Comparison of ENCODE assay signal across 20 cellular contexts in the genomic region with DNA sequence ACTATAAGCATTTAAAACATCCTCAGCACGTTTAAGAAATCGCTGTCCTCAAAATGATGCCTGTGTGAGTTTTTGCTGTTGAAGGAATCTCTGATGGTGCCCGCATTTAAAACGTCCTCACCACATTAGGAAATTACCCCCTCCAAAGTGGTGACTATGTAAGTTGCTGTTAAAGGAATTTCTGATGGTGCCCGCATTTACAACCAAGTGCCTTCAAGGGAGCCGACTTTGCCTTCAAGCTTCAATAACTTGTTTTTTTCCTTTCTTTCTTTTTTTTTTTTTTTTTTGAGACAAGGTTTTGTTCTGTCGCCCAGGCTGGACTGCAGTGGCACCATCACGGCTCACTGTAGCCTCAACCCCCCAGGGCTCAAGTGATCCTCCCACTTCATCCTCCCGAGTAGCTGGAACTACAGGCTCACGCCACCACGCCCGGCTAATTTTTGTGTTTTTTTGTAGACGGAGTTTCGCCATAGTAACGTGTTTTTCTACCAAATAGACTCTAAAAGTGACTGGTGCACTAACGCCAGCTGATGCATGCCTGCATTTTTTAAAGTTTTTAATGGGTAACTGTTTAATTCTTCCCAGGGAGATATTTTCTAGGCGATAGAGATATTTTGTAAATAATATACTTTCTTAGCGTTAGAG.
"Had no signal": no experiment of that assay in that cellular context is flagged by ENCODE, and none has a peak within 500 bp of the region (broad histone marks: within the 10 kb centered on the region; RNA-seq: fewer than 3 reads in every experiment).

No MANE protein-coding gene starts in this region.

- H3K4me3 Mint-ChIP-seq: immature natural killer cell; naive thymus-derived CD4-positive, alpha-beta T cell; nephron progenitor cell; type B pancreatic cell had no signal

- H3K27me3 Mint-ChIP-seq: naive thymus-derived CD4-positive, alpha-beta T cell had no signal

- H3K27me3 ChIP-seq: dorsolateral prefrontal cortex, left lung, right lobe of liver, stomach, thyroid gland had no signal

- DNase-seq: effector CD4-positive, alpha-beta T cell; hypothalamus; immature natural killer cell; islet precursor cell; left lung; mesendoderm; midbrain; naive thymus-derived CD4-positive, alpha-beta T cell; nephron progenitor cell; nucleus accumbens; right lobe of liver; small intestine; stimulated activated CD4-positive, alpha-beta T cell treated with anti-CD3 and anti-CD28 coated beads, Interleukin-15, amount 100 ng/mL, for 24 hours; stimulated activated CD4-positive, alpha-beta T cell treated with anti-CD3 and anti-CD28 coated beads, Interleukin-4, amount 100 ng/mL, for 1 hour; stimulated activated CD8-positive, alpha-beta memory T cell treated with anti-CD3 and anti-CD28 coated beads, Interleukin-4, amount 100 ng/mL, for 48 hours; stimulated activated naive CD4-positive, alpha-beta T cell treated with Interleukin-2 at 50 U/mL for 16 hours; stomach; thyroid gland had no signal

- H3K4me3 ChIP-seq: dorsolateral prefrontal cortex, left lung, right lobe of liver, stomach, thyroid gland had no signal

- H3K4me1 ChIP-seq: thyroid gland had no signal

- H3K27ac Mint-ChIP-seq: immature natural killer cell, nephron progenitor cell, type B pancreatic cell had no signal

- ATAC-seq: left lung; naive thymus-derived CD4-positive, alpha-beta T cell; right lobe of liver had no signal

- H3K36me3 ChIP-seq: left lung, right lobe of liver, stomach, thyroid gland had no signal

- H3K36me3 Mint-ChIP-seq: immature natural killer cell; naive thymus-derived CD4-positive, alpha-beta T cell; type B pancreatic cell had no signal

- H3K9me3 Mint-ChIP-seq: immature natural killer cell, nephron progenitor cell, type B pancreatic cell had no signal

- H3K4me1 Mint-ChIP-seq: nephron progenitor cell had no signal

- H3K27ac ChIP-seq: dorsolateral prefrontal cortex, left lung, right lobe of liver, stomach, thyroid gland had no signal

- H3K9me3 ChIP-seq: left lung, right lobe of liver, stomach, thyroid gland had no signal
